In genomic region chr12:58387199-58387598, GRCh38 we compare ENCODE assay signal across 21 cellular contexts.
A peak's percentile ranks its signal among the peaks of the same experiment; 100 is the strongest.
DNase-seq lines count a peak whose midpoint lies in the region; ATAC-seq lines count a peak whose summit lies in the region.
"Had no signal": no experiment of that assay in that cellular context is flagged by ENCODE, and none has a peak within 500 bp of the region (broad histone marks: within the 10 kb centered on the region; RNA-seq: fewer than 3 reads in every experiment).

No MANE protein-coding gene starts in this region.

- no peaks in the 10 kb centered on the region for H3K27me3 ChIP-seq in adipocyte (replicated peaks; ENCODE audit: control insufficient read depth, insufficient read depth, low read length)

- ATAC-seq in T-cell (replicated peaks in 1 of 4) (no peak), HG02623 (IDR thresholded peaks at IDR 0.05; ENCODE audit: unreplicated experiment) (no peak)
- ATAC-seq: A549; activated naive CD8-positive, alpha-beta T cell treated with anti-CD3 and anti-CD28 coated beads, Interleukin-2, amount 50 U/mL, for 24 hours; CD8-positive, alpha-beta T cell; left colon had no signal

- H3K4me3 ChIP-seq in adipocyte (ENCODE audit: low read length): no peak overlapping the region
- H3K4me3 ChIP-seq: A549, HAP-1, SK-N-MC had no signal

- H3K9ac ChIP-seq in adipocyte (ENCODE audit: low read length): no peak overlapping the region

- no peaks in the 10 kb centered on the region for H3K9me3 Mint-ChIP-seq in T-cell
- H3K9me3 Mint-ChIP-seq: activated naive CD8-positive, alpha-beta T cell treated with anti-CD3 and anti-CD28 coated beads, Interleukin-2, amount 50 U/mL, for 24 hours; CD8-positive, alpha-beta T cell had no signal

- H3K4me1 Mint-ChIP-seq in T-cell: no peaks in the 10 kb centered on the region
- H3K4me1 Mint-ChIP-seq: activated naive CD8-positive, alpha-beta T cell treated with anti-CD3 and anti-CD28 coated beads, Interleukin-2, amount 50 U/mL, for 24 hours had no signal

- no peaks in the 10 kb centered on the region for H3K36me3 ChIP-seq in adipocyte (ENCODE audit: control insufficient read depth, insufficient read depth, low read length, severe bottlenecking)
- H3K36me3 ChIP-seq: HAP-1 had no signal

- POLR2A ChIA-PET in T-cell (lab: Charles Lee): no interaction called here

- H3K27ac Mint-ChIP-seq in T-cell: no peak overlapping the region
- H3K27ac Mint-ChIP-seq: activated naive CD8-positive, alpha-beta T cell treated with anti-CD3 and anti-CD28 coated beads, Interleukin-2, amount 50 U/mL, for 24 hours; CD8-positive, alpha-beta T cell had no signal

- DNase-seq in ACHN (peak; percentile 48), HS-27A (ENCODE audit: low read depth) (peak; percentile 52), adipocyte (ENCODE audit: low read depth) (peak; percentile 28), foreskin melanocyte (peak; percentile 76), T-cell (no peak)
- no peak for DNase-seq in activated naive CD4-positive, alpha-beta T cell treated with anti-CD3 and anti-CD28 coated beads, Interleukin-2, amount 50 U/mL, for 16 hours
- DNase-seq in activated CD4-positive, alpha-beta T cell treated with anti-CD3 and anti-CD28 coated beads for 48 hours: no peak
- DNase-seq: activated CD4-positive, alpha-beta T cell treated with anti-CD3 and anti-CD28 coated beads, Interleukin-2, amount 50 U/mL, for 48 hours; activated naive CD8-positive, alpha-beta T cell treated with anti-CD3 and anti-CD28 coated beads, Interleukin-2, amount 50 U/mL, for 24 hours; activated T-cell treated with anti-CD3 and anti-CD28 coated beads, Interleukin-2, amount 50 U/mL, for 48 hours; CD8-positive, alpha-beta T cell; GDM1; hippocampal formation; KBM-7; left colon; NCI-H1417; small intestine had no signal

- H3K36me3 Mint-ChIP-seq in T-cell: no peaks in the 10 kb centered on the region
- H3K36me3 Mint-ChIP-seq: CD8-positive, alpha-beta T cell had no signal

- no peak overlapping the region for H3K4me3 Mint-ChIP-seq in T-cell
- H3K4me3 Mint-ChIP-seq: activated naive CD8-positive, alpha-beta T cell treated with anti-CD3 and anti-CD28 coated beads, Interleukin-2, amount 50 U/mL, for 24 hours; CD8-positive, alpha-beta T cell had no signal

- no peaks in the 10 kb centered on the region for H3K9me3 ChIP-seq in adipocyte (ENCODE audit: control insufficient read depth, low read length)
- H3K9me3 ChIP-seq: A549, HAP-1 had no signal

- in situ Hi-C loops in ACHN (cut with HindIII; ENCODE audit: low pct_ligation_motif_present, low pct_unique_long_range_greater_than_20kb, low sequenced_read_pairs): no loop called here

- no peaks in the 10 kb centered on the region for H3K4me1 ChIP-seq in adipocyte (ENCODE audit: control insufficient read depth, insufficient read depth, low read length)
- H3K4me1 ChIP-seq: A549 had no signal

- CTCF ChIA-PET in T-cell (lab: Charles Lee): no interaction called here

- peaks cover 5 to 19% of the 10 kb centered on the region in 2 donors for H3K27me3 Mint-ChIP-seq in T-cell

Comparison
In these comparisons a context has a peak if more than half of its experiments do, and no peak if none do; other contexts are left out.
1. DNase-seq: peak in ACHN (single experiment), HS-27A (single experiment), adipocyte (single experiment) and foreskin melanocyte (single experiment); none in T-cell (0 of 34), activated naive CD4-positive, alpha-beta T cell treated with anti-CD3 and anti-CD28 coated beads, Interleukin-2, amount 50 U/mL, for 16 hours (single experiment) and activated CD4-positive, alpha-beta T cell treated with anti-CD3 and anti-CD28 coated beads for 48 hours (single experiment).